9 cellular contexts compared by ENCODE assay signal in the genomic region with DNA sequence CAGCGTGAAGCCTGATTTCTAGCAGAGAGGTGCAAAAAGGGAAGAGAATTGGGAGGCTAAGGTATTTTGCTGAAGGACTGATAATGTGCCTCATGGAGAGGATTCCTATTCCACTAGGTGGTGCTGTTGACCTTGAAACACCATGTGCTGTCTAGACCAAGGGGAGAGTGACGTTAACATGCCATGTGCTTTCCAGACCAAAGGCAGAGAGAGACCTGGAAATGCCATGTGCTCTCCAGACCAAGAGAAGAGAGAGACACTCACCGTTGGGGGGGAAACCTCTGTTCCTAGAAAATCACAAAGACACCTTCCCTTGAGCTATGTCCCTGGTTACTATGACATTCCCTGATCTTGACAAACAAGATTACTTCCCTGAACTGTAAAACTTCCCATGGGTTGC.
DNase-seq lines count a peak whose midpoint lies in the region; ATAC-seq and TF ChIP-seq lines count a peak whose summit lies in the region.
"Had no signal": no experiment of that assay in that cellular context is flagged by ENCODE, and none has a peak within 500 bp of the region (broad histone marks: within the 10 kb centered on the region; RNA-seq: fewer than 3 reads in every experiment).

No MANE protein-coding gene starts in this region.

- no peaks in the 10 kb centered on the region for H3K4me1 Mint-ChIP-seq in brain
- no peaks in the 10 kb centered on the region for H3K4me1 Mint-ChIP-seq in stimulated activated memory B cell treated with anti-CD40 and anti-IgM and Interleukin-4, amounts not matched to agents 10 μg/mL and 1 μg/mL and 100 μg/mL, for 72 hours
- H3K4me1 Mint-ChIP-seq: activated B cell treated with CpG ODN at 0.5 μM for 24 hours had no signal

- intact Hi-C loops in lower lobe of right lung (cut with DNase I), result no loop called here

- H3K36me3 ChIP-seq in lower lobe of right lung, result no peaks in the 10 kb centered on the region

- H3K27ac Mint-ChIP-seq in brain, result no peak overlapping the region
- H3K27ac Mint-ChIP-seq in stimulated activated memory B cell treated with anti-CD40 and anti-IgM and Interleukin-4, amounts not matched to agents 10 μg/mL and 1 μg/mL and 100 μg/mL, for 72 hours, result no peak overlapping the region
- H3K27ac Mint-ChIP-seq: activated B cell treated with CpG ODN at 0.5 μM for 24 hours had no signal

- ATAC-seq in HG02588 (IDR thresholded peaks at IDR 0.05; ENCODE audit: unreplicated experiment) (peak; percentile 60), lower lobe of right lung (peak in 1 of 2 donors; percentile 81)
- ATAC-seq in stimulated activated memory B cell treated with anti-CD40 and anti-IgM and Interleukin-4, amounts not matched to agents 10 μg/mL and 1 μg/mL and 100 μg/mL, for 72 hours, result no peak

- no peak overlapping the region for H3K4me3 Mint-ChIP-seq in brain
- no peak overlapping the region for H3K4me3 Mint-ChIP-seq in stimulated activated memory B cell treated with anti-CD40 and anti-IgM and Interleukin-4, amounts not matched to agents 10 μg/mL and 1 μg/mL and 100 μg/mL, for 72 hours
- H3K4me3 Mint-ChIP-seq: activated B cell treated with CpG ODN at 0.5 μM for 24 hours had no signal

- TF ChIP-seq CTCF in brain (conservative IDR thresholded peaks at IDR 0.05) (peak; percentile 44 to 68), lower lobe of right lung (IDR thresholded peaks at IDR 0.05) (peak; percentile 43)

- H3K27me3 ChIP-seq in lower lobe of right lung (ENCODE audit: low read depth), result no peaks in the 10 kb centered on the region

- H3K27ac ChIP-seq in lower lobe of right lung, result no peak overlapping the region

- H3K4me3 ChIP-seq in lower lobe of right lung, result no peak overlapping the region

- DNase-seq in GF-D8 (lab: John Stamatoyannopoulos, UW), result peak; percentile 56
- DNase-seq in NCI-H345 (lab: John Stamatoyannopoulos, UW), result peak; percentile 9
- DNase-seq in lower lobe of right lung, result no peak
- no peak for DNase-seq in activated effector memory CD4-positive, alpha-beta T cell treated with Interleukin-2 at 50 U/mL for 16 hours
- DNase-seq in activated CD4-positive, CD25-positive, alpha-beta regulatory T cell (lab: John Stamatoyannopoulos, UW), result no peak
- DNase-seq: activated B cell treated with CpG ODN at 0.5 μM for 24 hours had no signal

- no peaks in the 10 kb centered on the region for H3K9me3 ChIP-seq in lower lobe of right lung

- H3K36me3 Mint-ChIP-seq in brain, result no peaks in the 10 kb centered on the region
- no peaks in the 10 kb centered on the region for H3K36me3 Mint-ChIP-seq in stimulated activated memory B cell treated with anti-CD40 and anti-IgM and Interleukin-4, amounts not matched to agents 10 μg/mL and 1 μg/mL and 100 μg/mL, for 72 hours

- no peaks in the 10 kb centered on the region for H3K4me1 ChIP-seq in lower lobe of right lung

- H3K27me3 Mint-ChIP-seq in brain, result peaks cover 2% of the 10 kb centered on the region
- H3K27me3 Mint-ChIP-seq in stimulated activated memory B cell treated with anti-CD40 and anti-IgM and Interleukin-4, amounts not matched to agents 10 μg/mL and 1 μg/mL and 100 μg/mL, for 72 hours, result no peaks in the 10 kb centered on the region
- H3K27me3 Mint-ChIP-seq: activated B cell treated with CpG ODN at 0.5 μM for 24 hours had no signal

- peaks cover 0 to 17% (median 10%) of the 10 kb centered on the region in 5 experiments for H3K9me3 Mint-ChIP-seq in brain
- peaks cover 5% of the 10 kb centered on the region for H3K9me3 Mint-ChIP-seq in stimulated activated memory B cell treated with anti-CD40 and anti-IgM and Interleukin-4, amounts not matched to agents 10 μg/mL and 1 μg/mL and 100 μg/mL, for 72 hours

Comparison
In these comparisons a context has a peak if more than half of its experiments do, and no peak if none do; other contexts are left out.
1. DNase-seq: peak in GF-D8 (single experiment) and NCI-H345 (single experiment); none in lower lobe of right lung (single experiment), activated effector memory CD4-positive, alpha-beta T cell treated with Interleukin-2 at 50 U/mL for 16 hours (single experiment) and activated CD4-positive, CD25-positive, alpha-beta regulatory T cell (0 of 4).